8 cellular contexts compared by ENCODE assay signal in genomic region chr10:103855424-103855823, GRCh38. TPM values are rescaled to one million over a fixed set of nuclear protein-coding genes. Genes with fewer than 3 reads are reported as not detected.
DNase-seq lines count a peak whose midpoint lies in the region; ATAC-seq, FAIRE-seq and TF ChIP-seq lines count a peak whose summit lies in the region.

Gene SH3PXD2A (minus strand): TSS chr10:103855576. CDS start chr10:103855266, 310 bp downstream.

- no peak for TF ChIP-seq CTCF in A673 (conservative IDR thresholded peaks at IDR 0.05; ENCODE audit: low read depth, low read length)
- no peak for TF ChIP-seq CTCF in HEK293 (tag by site-specific recombination; IDR thresholded peaks at IDR 0.05)
- no peak for TF ChIP-seq CTCF in WTC11 (IDR thresholded peaks at IDR 0.05)

- peak; percentile 53 for FAIRE-seq in urothelium cell line (lab: Jason Lieb, UNC)

- H3K4me3 ChIP-seq in A673 (ENCODE audit: low read depth, low read length, poor library complexity, severe bottlenecking): peak within 1 kb of the TSS; percentile 73
- H3K4me3 ChIP-seq in HEK293 (ENCODE audit: low read depth, low read length): peak within 1 kb of the TSS; percentile 58
- peak within 1 kb of the TSS; percentile 75 to 91 for H3K4me3 ChIP-seq in mucosa of rectum (ENCODE audit: low read length in 2 of 2)

- H3K9ac ChIP-seq in mucosa of rectum (ENCODE audit: low read depth in 1 of 2, low read length in 2 of 2): peak within 1 kb of the TSS; percentile 81 to 96

- H3K27ac ChIP-seq in A673 (ENCODE audit: low read depth, low read length, poor library complexity, severe bottlenecking): peak within 1 kb of the TSS; percentile 67
- H3K27ac ChIP-seq in HEK293 (ENCODE audit: extremely low read depth, low read depth, low read length): peak within 1 kb of the TSS; percentile 56; the same call in 1 of the 2 replicates
- peak within 1 kb of the TSS; percentile 94 for H3K27ac ChIP-seq in epithelial cell of prostate
- H3K27ac ChIP-seq in mucosa of rectum (ENCODE audit: low read depth in 2 of 2, low read length in 2 of 2): peak within 1 kb of the TSS; percentile 70 to 79

- ATAC-seq in WTC11: peak; percentile 22

- no peaks in the 10 kb centered on the region for H3K9me3 ChIP-seq in A673 (ENCODE audit: low read depth, low read length, poor library complexity, severe bottlenecking)
- H3K9me3 ChIP-seq in HEK293 (ENCODE audit: control insufficient read depth, insufficient read depth, low read depth, low read length): no peaks in the 10 kb centered on the region
- no peaks in the 10 kb centered on the region for H3K9me3 ChIP-seq in mucosa of rectum (ENCODE audit: control insufficient read depth in 2 of 2, low read length in 2 of 2)

- peaks cover 22% of the 10 kb centered on the region for H3K4me1 Mint-ChIP-seq in WTC11

- H3K36me3 ChIP-seq in A673 (ENCODE audit: insufficient read depth, low read length, poor library complexity, severe bottlenecking): peaks cover 6% of the 10 kb centered on the region
- H3K36me3 ChIP-seq in HEK293 (ENCODE audit: control insufficient read depth in 2 of 2, insufficient read depth in 1 of 2, low read length in 2 of 2): peaks cover 0 to 2% of the 10 kb centered on the region in 2 experiments; a peak in 1 of 3 replicates
- peaks cover 0 to 1% of the 10 kb centered on the region in 2 donors for H3K36me3 ChIP-seq in mucosa of rectum (ENCODE audit: control insufficient read depth in 2 of 2, insufficient read depth in 2 of 2, low read length in 2 of 2)

- CTCF ChIA-PET in A673 (lab: Charles Lee): interaction anchor here (0.6 to 1.1 kb wide), 2 partner anchors 66 to 170 kb away, joined by 3 read pairs; no protein-coding TSS in a partner anchor
- CTCF ChIA-PET in HEK293 (lab: Yijun Ruan, JAX): interaction anchor here (0.7 to 8.2 kb wide), 6 partner anchors 33 to 257 kb away, joined by 3 to 90 read pairs (median 4); no protein-coding TSS in a partner anchor
- CTCF ChIA-PET in WTC11 (lab: Charles Lee): interaction anchor here (0.6 to 6.4 kb wide), 28 partner anchors 7 to 257 kb away, joined by 3 to 64 read pairs (median 5); no protein-coding TSS in a partner anchor

- peak within 1 kb of the TSS; percentile 84 for H3K4me3 Mint-ChIP-seq in WTC11

- POLR2A ChIA-PET in A673 (lab: Charles Lee; ENCODE audit: low non-redundant PET) (no interaction called here), HEK293 (lab: Yijun Ruan, JAX) (interaction anchor here (1.5 kb wide), 1 partner anchor 83 kb away, joined by 9 read pairs; no protein-coding TSS in a partner anchor), WTC11 (lab: Charles Lee) (no interaction called here)

- DNase-seq in A673 (ENCODE audit: low spot score) (peak; percentile 81), WTC11 (ENCODE audit: low spot score) (peak; percentile 48), epithelial cell of prostate (ENCODE audit: low read depth, low spot score) (no peak), urothelium cell line (ENCODE audit: low spot score) (peak; percentile 82), HK-2 (ENCODE audit: unreplicated experiment) (no peak), Kasumi-1 (lab: John Stamatoyannopoulos, UW) (no peak)

- intact Hi-C loops in A673 (cut with micrococcal nuclease; ENCODE audit: unreplicated experiment): no loop called here

- no peaks in the 10 kb centered on the region for H3K27me3 ChIP-seq in A673 (replicated peaks; ENCODE audit: insufficient read depth, low read depth, low read length, poor library complexity)
- H3K27me3 ChIP-seq in mucosa of rectum (ENCODE audit: control insufficient read depth in 2 of 2, insufficient read depth in 2 of 2, low read length in 2 of 2): no peaks in the 10 kb centered on the region

- H3K36me3 Mint-ChIP-seq in WTC11: no peaks in the 10 kb centered on the region

- no TSS peak for BruUV-seq in A673 (replicated peaks; lab: Mats Ljungman, UMichigan)

- H3K27me3 Mint-ChIP-seq in WTC11 (ENCODE audit: low read depth): peaks cover 43% of the 10 kb centered on the region

- no peaks in the 10 kb centered on the region for H3K9me3 Mint-ChIP-seq in WTC11

- H3K4me1 ChIP-seq in A673 (ENCODE audit: insufficient read depth, low read length, poor library complexity, severe bottlenecking): peaks cover 30% of the 10 kb centered on the region
- peaks cover 4% of the 10 kb centered on the region; the same call in 1 of the 2 replicates for H3K4me1 ChIP-seq in HEK293 (ENCODE audit: control insufficient read depth, insufficient read depth, low read length)
- peaks cover 45 to 60% of the 10 kb centered on the region in 2 donors for H3K4me1 ChIP-seq in mucosa of rectum (ENCODE audit: control insufficient read depth in 2 of 2, insufficient read depth in 2 of 2, low read length in 2 of 2)

- H3K27ac Mint-ChIP-seq in WTC11: no peak within 1 kb of the TSS

TF ChIP-seq in HEK293, 187 proteins besides CTCF, POLR2A, EP300 and RAD21 (continues in another document):
- TF ChIP-seq KLF1 (tag by site-specific recombination; IDR thresholded peaks at IDR 0.05) (peak; percentile 58), ZNF776 (tag by site-specific recombination; IDR thresholded peaks at IDR 0.05; ENCODE audit: borderline replicate concordance) (no peak), TSHZ1 (tag by site-specific recombination; IDR thresholded peaks at IDR 0.05; ENCODE audit: borderline replicate concordance) (no peak)

TF ChIP-seq in WTC11, 78 proteins besides CTCF, POLR2A, EP300 and RAD21:
- TF ChIP-seq E2F5 (CRISPR knock-in tag; IDR thresholded peaks at IDR 0.05) (peak; percentile 26; the same call in 1 of the 2 replicates), NR2C2 (CRISPR knock-in tag; IDR thresholded peaks at IDR 0.05) (no peak), ZNF423 (CRISPR knock-in tag; IDR thresholded peaks at IDR 0.05) (peak; percentile 33; the same call in 1 of the 2 replicates)

RNA-seq across cellular contexts. Expression of gene SH3PXD2A, which starts in this region (rescaled TPM):
- 54.9 and 57.1 TPM in 2 replicates for total RNA-seq in A673 (2021)
- 15.7 to 17.9 TPM (median 17.4 TPM) in 3 replicates for total RNA-seq in WTC11 (2021)

Comparison
In these comparisons a context has a peak if more than half of its experiments do, and no peak if none do; other contexts are left out.
1. DNase-seq: peak in A673 (single experiment), WTC11 (single experiment) and urothelium cell line (single experiment); none in epithelial cell of prostate (single experiment), HK-2 (single experiment) and Kasumi-1 (0 of 2).
2. Peak in every context shown above with its lines, with median percentiles within 50 percentile points of each other: H3K27ac ChIP-seq and H3K4me3 ChIP-seq.